ENCODE assay signal across 16 cellular contexts in the genomic region with DNA sequence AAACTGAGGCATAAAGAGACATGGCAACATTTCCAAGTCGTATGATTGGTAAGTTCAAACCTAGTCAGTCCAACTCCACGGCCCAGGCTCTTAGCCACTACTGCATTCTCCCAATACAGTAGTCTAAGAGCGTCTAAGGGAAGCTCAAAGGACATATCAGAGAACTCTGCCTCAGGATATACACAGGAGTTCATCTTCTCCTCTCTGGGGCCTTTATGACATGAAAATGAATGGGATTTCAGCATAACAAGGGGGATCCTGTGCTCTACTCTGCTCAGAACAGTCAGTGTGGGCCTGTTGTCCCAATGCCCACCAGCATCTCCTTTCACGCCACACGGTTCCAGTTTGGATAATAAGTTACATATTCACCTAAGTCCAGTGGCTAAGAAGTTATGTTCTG. TPM values are rescaled to one million over a fixed set of nuclear protein-coding genes. Genes with fewer than 3 reads are reported as not detected.
DNase-seq lines count a peak whose midpoint lies in the region; ATAC-seq, FAIRE-seq and TF ChIP-seq lines count a peak whose summit lies in the region.
"Had no signal": no experiment of that assay in that cellular context is flagged by ENCODE, and none has a peak within 500 bp of the region (broad histone marks: within the 10 kb centered on the region; RNA-seq: fewer than 3 reads in every experiment).

No MANE protein-coding gene starts in this region.

- no peak for TF ChIP-seq CTCF in VCaP (conservative IDR thresholded peaks at IDR 0.05)
- TF ChIP-seq CTCF in H1 (IDR thresholded peaks at IDR 0.05; ENCODE audit: control extremely low read depth in 1 of 3, insufficient read depth in 1 of 3, low read depth in 1 of 3, low read length in 3 of 3) = no peak
- TF ChIP-seq CTCF in suprapubic skin (IDR thresholded peaks at IDR 0.05) = no peak
- no peak for TF ChIP-seq CTCF in neural progenitor cell (IDR thresholded peaks at IDR 0.05)
- no peak for TF ChIP-seq CTCF in BE2C (IDR thresholded peaks at IDR 0.05; ENCODE audit: low read depth, low read length)

- no peak overlapping the region for H2BK120ac ChIP-seq in H1 (replicated peaks; ENCODE audit: low read depth, low read length)

- no peak overlapping the region for H3K4me2 ChIP-seq in H1 (ENCODE audit: insufficient read depth in 1 of 2, low read depth in 2 of 2, low read length in 2 of 2)
- no peak overlapping the region for H3K4me2 ChIP-seq in neural progenitor cell

- H3K9ac ChIP-seq in H1 (replicated peaks in 1 of 4; ENCODE audit: extremely low read depth in 1 of 4, low read depth in 3 of 4, low read length in 3 of 4) (no peak overlapping the region), neural progenitor cell (no peak overlapping the region)

- no peak for ATAC-seq in GM21619 (IDR thresholded peaks at IDR 0.05; ENCODE audit: unreplicated experiment)

- H3K79me2 ChIP-seq in H1 (ENCODE audit: control insufficient read depth in 1 of 2, insufficient read depth in 2 of 2, low read length in 2 of 2) = no peaks in the 10 kb centered on the region
- no peaks in the 10 kb centered on the region for H3K79me2 ChIP-seq in neural progenitor cell (ENCODE audit: low read depth)

- peaks cover 2% of the 10 kb centered on the region for H3K27me3 Mint-ChIP-seq in neural progenitor cell (ENCODE audit: insufficient read depth, low read depth)

- FAIRE-seq in H1 (lab: Jason Lieb, UNC) = no peak
- FAIRE-seq: RCC 7860 had no signal

- no peak for TF ChIP-seq POLR2A in H1 (IDR thresholded peaks at IDR 0.05; ENCODE audit: control extremely low read depth in 1 of 2, low read depth in 2 of 2, low read length in 2 of 2)
- no peak for TF ChIP-seq POLR2A in suprapubic skin (IDR thresholded peaks at IDR 0.05)

- H3K23me2 ChIP-seq in H1 (ENCODE audit: low read depth, low read length) = no peaks in the 10 kb centered on the region

- no peaks in the 10 kb centered on the region for H3K36me3 Mint-ChIP-seq in neural progenitor cell

- CTCF ChIA-PET in H1 (lab: Charles Lee; ENCODE audit: partially characterized antibody) = interaction anchor here (1.4 to 4.3 kb wide), 5 partner anchors 16 to 175 kb away, joined by 3 to 41 read pairs (median 6); no protein-coding TSS in a partner anchor

- H3K36me3 ChIP-seq in H1 (ENCODE audit: control insufficient read depth in 2 of 4, insufficient read depth in 4 of 4, low read length in 3 of 4) (no peaks in the 10 kb centered on the region), muscle layer of duodenum (ENCODE audit: control insufficient read depth in 1 of 2, insufficient read depth in 2 of 2, low read length in 2 of 2) (no peaks in the 10 kb centered on the region), suprapubic skin (no peaks in the 10 kb centered on the region), neural progenitor cell (no peaks in the 10 kb centered on the region), BE2C (no peaks in the 10 kb centered on the region)

- no peak overlapping the region for H3K4ac ChIP-seq in H1 (replicated peaks; ENCODE audit: insufficient read length, low read depth, low read length)

- H2BK15ac ChIP-seq in H1 (ENCODE audit: low read length) = no peak overlapping the region

- no peak overlapping the region for H3K56ac ChIP-seq in H1 (replicated peaks; ENCODE audit: insufficient read length, low read depth, low read length)

- H4K20me1 ChIP-seq in H1 (replicated peaks in 1 of 2; ENCODE audit: control insufficient read depth in 1 of 2, insufficient read depth in 2 of 2, low read length in 2 of 2) (no peaks in the 10 kb centered on the region), neural progenitor cell (ENCODE audit: low read depth) (no peaks in the 10 kb centered on the region)

- no peaks in the 10 kb centered on the region for H3K9me3 Mint-ChIP-seq in neural progenitor cell
- H3K9me3 Mint-ChIP-seq: activated T-cell treated with anti-CD3 and anti-CD28 coated beads, Interleukin-2, amount 50 U/mL, for 24 hours had no signal

- POLR2A ChIA-PET in H1 (lab: Charles Lee; ENCODE audit: partially characterized antibody) = no interaction called here

- no peaks in the 10 kb centered on the region for H3K4me1 ChIP-seq in H1 (replicated peaks in 1 of 4; ENCODE audit: control insufficient read depth in 3 of 4, insufficient read depth in 4 of 4, low read length in 3 of 4)
- H3K4me1 ChIP-seq in muscle layer of duodenum (ENCODE audit: control insufficient read depth in 1 of 2, insufficient read depth in 2 of 2, low read length in 2 of 2) = peaks cover 9 to 17% of the 10 kb centered on the region in 2 donors
- peaks cover 50% of the 10 kb centered on the region for H3K4me1 ChIP-seq in suprapubic skin
- no peaks in the 10 kb centered on the region for H3K4me1 ChIP-seq in neural progenitor cell
- H3K4me1 ChIP-seq in BE2C = peaks cover 4% of the 10 kb centered on the region; the same call in 1 of the 2 replicates

- H4K5ac ChIP-seq in H1 (ENCODE audit: insufficient read length, low read depth, low read length) = no peak overlapping the region

- H3K27ac ChIP-seq in VCaP (peak overlapping the region; percentile 96; the same call in 1 of the 2 replicates), H1 (ENCODE audit: low read depth, low read length) (no peak overlapping the region), muscle layer of duodenum (ENCODE audit: low read length) (peak overlapping the region; percentile 88), suprapubic skin (no peak overlapping the region), neural progenitor cell (no peak overlapping the region)

- no peak overlapping the region for H3K23ac ChIP-seq in H1 (ENCODE audit: insufficient read length)

- H2AK5ac ChIP-seq in H1 (ENCODE audit: low read depth, low read length) = no peak overlapping the region

- H3K18ac ChIP-seq in H1 (ENCODE audit: extremely low read depth, low read length) = no peak overlapping the region

- H2BK12ac ChIP-seq in H1 (ENCODE audit: low read depth, low read length) = no peak overlapping the region

- H3K4me3 ChIP-seq in H1 (ENCODE audit: extremely low read depth in 1 of 4, insufficient read depth in 2 of 4, low read depth in 3 of 4, low read length in 4 of 4) = no peak overlapping the region
- H3K4me3 ChIP-seq in muscle layer of duodenum (ENCODE audit: low read depth in 1 of 2, low read length in 2 of 2) = peak overlapping the region; percentile 68 to 78
- peak overlapping the region; percentile 51 for H3K4me3 ChIP-seq in suprapubic skin
- no peak overlapping the region for H3K4me3 ChIP-seq in neural progenitor cell
- no peak overlapping the region for H3K4me3 ChIP-seq in BE2C (ENCODE audit: low read depth, low read length)

- no peaks in the 10 kb centered on the region for H3F3A ChIP-seq in neural progenitor cell (ENCODE audit: low read depth)

- H2BK5ac ChIP-seq in H1 (ENCODE audit: low read depth, low read length) = no peak overlapping the region

- no peak for DNase-seq in H1 (ENCODE audit: low read depth in 1 of 2, low spot score in 2 of 2)
- DNase-seq in suprapubic skin (ENCODE audit: low spot score in 2 of 2) = no peak
- DNase-seq in neural progenitor cell (ENCODE audit: low spot score) = no peak
- no peak for DNase-seq in BE2C
- DNase-seq in inferior parietal cortex (ENCODE audit: extremely low spot score) = no peak
- DNase-seq: activated CD4-positive, alpha-beta T cell treated with anti-CD3 and anti-CD28 coated beads for 4 hours; activated T-cell treated with anti-CD3 and anti-CD28 coated beads, Interleukin-2, amount 50 U/mL, for 24 hours; DND-41; NCI-H1417 treated with DMSO at 0.1 percent for 48 hours; NCI-H69; T-helper 1 cell had no signal

- no peak overlapping the region for H3K14ac ChIP-seq in H1 (ENCODE audit: insufficient read length)

- H3K4me1 Mint-ChIP-seq in neural progenitor cell = peaks cover 25% of the 10 kb centered on the region

- H3K9me3 ChIP-seq in H1 (ENCODE audit: insufficient read depth in 2 of 2, low read depth in 1 of 2, low read length in 1 of 2) (no peaks in the 10 kb centered on the region), muscle layer of duodenum (ENCODE audit: control insufficient read depth in 1 of 2, low read length in 2 of 2) (no peaks in the 10 kb centered on the region), suprapubic skin (no peaks in the 10 kb centered on the region), neural progenitor cell (ENCODE audit: low read depth) (no peaks in the 10 kb centered on the region), BE2C (no peaks in the 10 kb centered on the region)

- H3K79me1 ChIP-seq in H1 (ENCODE audit: low read depth, low read length) = no peaks in the 10 kb centered on the region

- peak overlapping the region; percentile 57; the same call in 1 of the 2 replicates for H2AFZ ChIP-seq in H1 (ENCODE audit: low read length)
- no peak overlapping the region for H2AFZ ChIP-seq in neural progenitor cell (replicated peaks)

- H2BK20ac ChIP-seq in H1 (ENCODE audit: low read length) = no peak overlapping the region

- TF ChIP-seq EP300 in H1 (IDR thresholded peaks at IDR 0.05; ENCODE audit: borderline replicate concordance in 1 of 2, low read depth in 2 of 2, low read length in 2 of 2) (no peak), suprapubic skin (IDR thresholded peaks at IDR 0.05) (no peak)

- no peak overlapping the region for H3K4me3 Mint-ChIP-seq in neural progenitor cell
- H3K4me3 Mint-ChIP-seq: activated T-cell treated with anti-CD3 and anti-CD28 coated beads, Interleukin-2, amount 50 U/mL, for 24 hours had no signal

- WGBS in H1 (ENCODE audit: extremely low coverage in 1 of 2, insufficient coverage in 1 of 2, insufficient read length in 1 of 2, insufficient replicate concordance in 2 of 2, low coverage in 1 of 2, low lambda C conversion rate in 2 of 2, missing lambda C conversion rate in 1 of 2), 2 experiments = 93% methylated on average over 5 of the region's 5 CpGs; no CpG with 5 or more reads in 1 of the 2 experiments
- 78% methylated on average over 5 of the region's 5 CpGs for WGBS in suprapubic skin

- H4K91ac ChIP-seq in H1 (replicated peaks; ENCODE audit: insufficient read length, low read length) = no peak overlapping the region

- no peak overlapping the region for H4K8ac ChIP-seq in H1 (ENCODE audit: extremely low read depth, insufficient read depth, low read length)

- no peaks in the 10 kb centered on the region for H3K27me3 ChIP-seq in H1 (replicated peaks in 1 of 4; ENCODE audit: control insufficient read depth in 3 of 4, extremely low read depth in 1 of 4, insufficient read depth in 3 of 4, low read length in 3 of 4)
- no peaks in the 10 kb centered on the region for H3K27me3 ChIP-seq in muscle layer of duodenum (ENCODE audit: low read depth, low read length)
- H3K27me3 ChIP-seq in suprapubic skin = no peaks in the 10 kb centered on the region
- no peaks in the 10 kb centered on the region for H3K27me3 ChIP-seq in neural progenitor cell
- H3K27me3 ChIP-seq in BE2C = no peaks in the 10 kb centered on the region
- H3K27me3 ChIP-seq: BLaER1 treated with 17β-estradiol and CSF1 and Interleukin-3, amounts not matched to agents 10 nM and 100 nM had no signal

- no peak overlapping the region for H3K27ac Mint-ChIP-seq in neural progenitor cell
- H3K27ac Mint-ChIP-seq: activated T-cell treated with anti-CD3 and anti-CD28 coated beads, Interleukin-2, amount 50 U/mL, for 24 hours had no signal

- no peak for TF ChIP-seq RAD21 in H1 (IDR thresholded peaks at IDR 0.05 in 1 of 2, conservative IDR thresholded peaks at IDR 0.05 in 1 of 2; ENCODE audit: low read depth in 2 of 2, low read length in 2 of 2)

RNA-seq across cellular contexts. Expression of gene GASK1B, which starts 4.2 kb away (rescaled TPM):
- not detected in 2 replicates for total RNA-seq in H1 (2021; fragmentation: NEBNext Ultra II Directional; extraction: Animal tissue kit (Norgen Biotek cat#: 25700))
- 0.02 TPM in 1 of 2 replicates, not detected in the other for polyA plus RNA-seq in H1 (2011; rRNA removed)
- polyA plus RNA-seq in H1 (2011; cell fraction: cytosol; rRNA removed) = 0.03 TPM
- polyA plus RNA-seq in H1 (2011; cell fraction: nucleus; rRNA removed) = not detected
- polyA plus RNA-seq in H1 (2012, experiment 1 of 2) = 0.08 to 0.25 TPM in 2 of 4 replicates, not detected in the others
- not detected for polyA plus RNA-seq in H1 (2012, experiment 2 of 2)
- 0.02 TPM for polyA plus RNA-seq in H1 (2013, experiment 1 of 2)
- 0.06 TPM for polyA plus RNA-seq in H1 (2013, experiment 2 of 2)
- polyA minus RNA-seq in H1 (2011; rRNA and poly(A)+ RNA removed) = not detected in 2 replicates
- not detected for polyA minus RNA-seq in H1 (2011; cell fraction: cytosol; rRNA and poly(A)+ RNA removed)
- not detected for polyA minus RNA-seq in H1 (2011; cell fraction: nucleus; rRNA and poly(A)+ RNA removed)
- 10 to 100 TPM in 1 of 4 donors, 1 to 10 TPM in 3; 4.6 to 12.6 (median 7.6) TPM for total RNA-seq in suprapubic skin
- not detected in 2 replicates for total RNA-seq in neural progenitor cell (ENCODE audit: low replicate concordance)
- polyA plus RNA-seq in BE2C (2012; ENCODE audit: insufficient read depth, insufficient read length, low read depth) = 1.6 TPM

RNA-seq across cellular contexts. Expression of gene TMEM144, which starts 41.7 kb away (rescaled TPM):
- 1.6 and 2.6 TPM in 2 replicates for total RNA-seq in H1 (2021; fragmentation: NEBNext Ultra II Directional; extraction: Animal tissue kit (Norgen Biotek cat#: 25700))
- polyA plus RNA-seq in H1 (2011; rRNA removed) = 0.99 and 1.9 TPM in 2 replicates
- 1.3 TPM for polyA plus RNA-seq in H1 (2011; cell fraction: cytosol; rRNA removed)
- 2.3 TPM for polyA plus RNA-seq in H1 (2011; cell fraction: nucleus; rRNA removed)
- polyA plus RNA-seq in H1 (2012, experiment 1 of 2) = 1.7 to 2.0 TPM (median 1.8 TPM) in 4 replicates
- 0.16 TPM for polyA plus RNA-seq in H1 (2012, experiment 2 of 2)
- polyA plus RNA-seq in H1 (2013, experiment 1 of 2) = 1.8 TPM
- polyA plus RNA-seq in H1 (2013, experiment 2 of 2) = 1.9 TPM
- 3.5 and 7.0 TPM in 2 replicates for polyA minus RNA-seq in H1 (2011; rRNA and poly(A)+ RNA removed)
- 2.6 TPM for polyA minus RNA-seq in H1 (2011; cell fraction: cytosol; rRNA and poly(A)+ RNA removed)
- polyA minus RNA-seq in H1 (2011; cell fraction: nucleus; rRNA and poly(A)+ RNA removed) = 14.0 TPM
- total RNA-seq in suprapubic skin = 1 to 10 TPM; 3.7 to 9.3 (median 6.2) TPM
- 2.0 and 4.1 TPM in 2 replicates for total RNA-seq in neural progenitor cell (ENCODE audit: low replicate concordance)
- 0.31 TPM for polyA plus RNA-seq in BE2C (2012; ENCODE audit: insufficient read depth, insufficient read length, low read depth)

Comparison
In these comparisons a context has a peak if more than half of its experiments do, and no peak if none do; other contexts are left out.
1. H3K27ac ChIP-seq: peak in VCaP (single experiment) and muscle layer of duodenum (single experiment); none in H1 (single experiment), suprapubic skin (single experiment) and neural progenitor cell (single experiment).
2. H3K4me3 ChIP-seq: peak in muscle layer of duodenum (2 of 2) and suprapubic skin (single experiment); none in H1 (0 of 4), neural progenitor cell (single experiment) and BE2C (single experiment).